Comparison of ENCODE assay signal across 9 cellular contexts in the genomic region with DNA sequence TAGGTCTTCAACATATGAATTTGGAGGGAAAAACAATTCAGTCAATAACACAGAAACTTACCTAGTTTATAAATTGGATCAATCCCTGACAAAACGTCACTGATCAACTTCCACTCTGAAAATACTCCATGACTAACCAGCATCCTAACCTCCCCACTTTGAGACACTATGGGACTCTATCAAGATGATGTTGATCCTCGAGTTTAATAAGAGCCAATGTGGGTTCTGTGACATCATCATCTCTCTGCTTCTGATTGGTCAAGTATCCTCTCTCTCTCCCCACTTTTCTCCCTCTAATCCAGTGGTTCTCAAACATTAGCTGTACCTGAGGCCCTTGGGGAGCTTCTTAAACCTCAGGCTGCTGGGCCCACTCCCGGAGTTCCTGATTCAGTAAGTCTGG. TPM values are rescaled to one million over a fixed set of nuclear protein-coding genes. Genes with fewer than 3 reads are reported as not detected.
"Had no signal": no experiment of that assay in that cellular context is flagged by ENCODE, and none has a peak within 500 bp of the region (broad histone marks: within the 10 kb centered on the region; RNA-seq: fewer than 3 reads in every experiment).

A gene (plus strand): TSS at position 301 of the 400 bp plus-strand sequence. CDS start 23,896 bp downstream, outside the sequence.

- ATAC-seq: GM23338, K562 had no signal

- H3K4me2 ChIP-seq: GM23338 had no signal

- DNase-seq: H9, HCEC 1CT, IMR-90, KG1 had no signal

- H3K4me3 Mint-ChIP-seq: GM23338, H9 had no signal

- H2AFZ ChIP-seq: GM23338 had no signal

- FAIRE-seq: H1, H54, K562 had no signal

- H3K4me3 ChIP-seq: GM23338, K562 had no signal

- H3K27ac Mint-ChIP-seq: GM23338, H9 had no signal

RNA-seq across cellular contexts. Expression of the gene that starts here (rescaled TPM):
- total RNA-seq: GM23338, HT-29, IMR-90, K562 had no signal
- polyA plus RNA-seq: K562 had no signal
